Comparison of ENCODE assay signal across 10 cellular contexts in the genomic region with DNA sequence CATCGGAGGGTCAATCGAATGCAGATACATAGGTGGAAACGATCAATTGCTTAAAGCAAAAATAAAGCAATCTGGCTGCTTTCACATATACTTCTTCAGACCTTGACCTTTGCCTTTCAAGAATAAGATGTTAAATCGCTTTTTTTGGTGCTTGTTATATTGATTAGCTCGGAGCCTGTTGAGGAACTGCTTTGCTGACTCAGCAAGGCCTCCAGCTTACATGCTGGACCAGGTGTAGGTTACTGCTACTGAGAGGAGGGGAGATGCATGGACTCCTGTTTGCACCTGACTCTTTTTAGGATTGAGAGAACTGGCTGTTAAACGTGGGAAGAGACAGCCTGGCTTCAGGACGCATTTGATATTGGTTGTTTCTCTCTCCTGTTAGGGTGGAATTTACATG. TPM values are rescaled to one million over a fixed set of nuclear protein-coding genes. Genes with fewer than 3 reads are reported as not detected.
"Had no signal": no experiment of that assay in that cellular context is flagged by ENCODE, and none has a peak within 500 bp of the region (broad histone marks: within the 10 kb centered on the region; RNA-seq: fewer than 3 reads in every experiment).

No MANE protein-coding gene starts in this region.

- H3K4me3 ChIP-seq: GM23338, HAP-1 had no signal

- H3K36me3 ChIP-seq: HAP-1 had no signal

- H3K4me3 Mint-ChIP-seq: GM23338, HFFc6, IgD-negative memory B cell had no signal

- H3K27ac Mint-ChIP-seq: GM23338, HFFc6, IgD-negative memory B cell had no signal

- H3K9me3 Mint-ChIP-seq: GM23338, HFFc6 had no signal

- H3K36me3 Mint-ChIP-seq: IgD-negative memory B cell had no signal

- H3K4me1 ChIP-seq: HAP-1 had no signal

- H3K9me3 ChIP-seq: HAP-1 had no signal

- H2AFZ ChIP-seq: GM23338 had no signal

- H3K27ac ChIP-seq: KMS-11 had no signal

- H3K4me2 ChIP-seq: GM23338, KMS-11 had no signal

- H3K9ac ChIP-seq: KMS-11 had no signal

- ATAC-seq: GM23338, HCT116 had no signal

- DNase-seq: H7, HFFc6 had no signal

RNA-seq across cellular contexts. Expression of gene NELL1, which starts 31.3 kb away (rescaled TPM):
- total RNA-seq: HFFc6, HT-29, LHCN-M2 had no signal
- polyA plus RNA-seq: GM23338, IgD-negative memory B cell had no signal

RNA-seq across cellular contexts. Expression of gene SLC6A5, which starts 38.7 kb away (rescaled TPM):
- total RNA-seq: GM23338, H4, H7, HFFc6, HT-29, LHCN-M2 had no signal
- polyA plus RNA-seq: GM23338, IgD-negative memory B cell had no signal
